ENCODE assay signal across 9 cellular contexts in the genomic region with DNA sequence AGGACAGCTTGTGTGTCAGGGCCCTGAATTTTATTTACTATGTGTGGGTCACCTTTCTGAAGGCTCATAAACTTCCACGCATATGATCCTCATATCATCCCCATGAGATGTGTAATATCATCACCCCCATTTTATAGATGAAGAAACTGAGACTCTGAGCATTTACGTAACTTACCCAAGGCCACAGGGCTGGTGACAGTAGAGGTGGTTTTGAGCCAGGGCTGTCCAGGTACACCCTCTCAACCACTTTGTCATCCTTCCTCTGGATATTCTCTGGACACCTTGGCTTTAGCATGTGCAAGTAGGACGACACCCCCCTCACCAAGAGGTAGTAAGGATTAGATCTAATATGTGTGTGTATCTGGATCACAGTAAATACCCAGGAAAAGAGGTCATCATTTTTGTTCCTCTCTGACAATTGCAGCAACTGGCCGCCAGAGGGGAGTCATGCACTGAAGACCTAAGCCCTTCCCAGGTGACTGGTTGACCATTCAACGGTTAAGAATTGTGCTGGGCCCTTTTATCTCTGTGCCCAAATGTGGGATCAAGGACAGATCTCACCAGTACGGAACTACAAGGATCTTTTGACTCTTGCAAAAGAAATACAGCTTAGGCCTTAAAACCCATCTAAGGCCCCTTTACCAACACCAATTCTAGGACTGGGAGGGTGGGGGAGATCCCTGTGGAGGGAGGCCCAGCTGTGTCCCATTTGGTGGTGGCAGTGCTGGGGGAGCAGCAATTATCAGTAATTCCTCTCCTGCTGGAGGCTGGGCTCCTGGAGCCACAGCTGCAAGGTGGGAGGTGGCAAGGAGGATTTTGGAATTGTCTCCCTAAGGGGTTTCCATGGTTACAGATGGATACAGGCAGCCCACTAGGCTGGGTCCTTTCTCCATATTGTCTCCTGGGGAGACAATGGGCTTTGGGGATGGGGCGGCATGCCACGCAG. TPM values are rescaled to one million over a fixed set of nuclear protein-coding genes. Genes with fewer than 3 reads are reported as not detected.
DNase-seq lines count a peak whose midpoint lies in the region; ATAC-seq and TF ChIP-seq lines count a peak whose summit lies in the region.
"Had no signal": no experiment of that assay in that cellular context is flagged by ENCODE, and none has a peak within 500 bp of the region (broad histone marks: within the 10 kb centered on the region; RNA-seq: fewer than 3 reads in every experiment).

No MANE protein-coding gene starts in this region.

- CTCF ChIA-PET in HEK293T (lab: Yijun Ruan, JAX), result interaction anchor here (0.6 to 4.4 kb wide), 10 partner anchors 8 to 117 kb away, joined by 3 to 51 read pairs (median 4); no protein-coding TSS in a partner anchor
- CTCF ChIA-PET in activated CD8-positive, alpha-beta T cell treated with anti-CD3 and anti-CD28 coated beads for 36 hours (lab: Charles Lee), result interaction anchor here (0.6 to 19.3 kb wide), 38 partner anchors 9 to 140 kb away, joined by 3 to 927 read pairs (median 5); a partner anchor contains a TSS

- H3K79me1 ChIP-seq in mesenchymal stem cell (replicated peaks; ENCODE audit: low read length, poor library complexity, severe bottlenecking), result no peaks in the 10 kb centered on the region

- no peaks in the 10 kb centered on the region for H3K36me3 ChIP-seq in BLaER1
- no peaks in the 10 kb centered on the region for H3K36me3 ChIP-seq in mesenchymal stem cell (ENCODE audit: control insufficient read depth in 1 of 2, insufficient read depth in 2 of 2, low read depth in 1 of 2, low read length in 2 of 2)

- no peaks in the 10 kb centered on the region for H3K27me3 Mint-ChIP-seq in activated CD8-positive, alpha-beta T cell treated with anti-CD3 and anti-CD28 coated beads for 36 hours
- no peaks in the 10 kb centered on the region for H3K27me3 Mint-ChIP-seq in effector memory CD8-positive, alpha-beta T cell
- H3K27me3 Mint-ChIP-seq: stimulated activated naive CD8-positive, alpha-beta T cell treated with anti-CD3 and anti-CD28 coated beads, Interleukin-15, Interleukin-2, amounts not matched to agents 100 ng/mL and 50 ng/mL, for 24 hours had no signal

- no peaks in the 10 kb centered on the region for H3K9me3 Mint-ChIP-seq in activated CD8-positive, alpha-beta T cell treated with anti-CD3 and anti-CD28 coated beads for 36 hours
- no peaks in the 10 kb centered on the region for H3K9me3 Mint-ChIP-seq in effector memory CD8-positive, alpha-beta T cell
- no peaks in the 10 kb centered on the region for H3K9me3 Mint-ChIP-seq in stimulated activated effector memory CD8-positive, alpha-beta T cell treated with anti-CD3 and anti-CD28 coated beads, Interleukin-12 subunit alpha, Interleukin-12 subunit beta, amount 100 ng/mL, for 72 hours
- H3K9me3 Mint-ChIP-seq: stimulated activated naive CD8-positive, alpha-beta T cell treated with anti-CD3 and anti-CD28 coated beads, Interleukin-15, Interleukin-2, amounts not matched to agents 100 ng/mL and 50 ng/mL, for 24 hours had no signal

- H3K4me2 ChIP-seq in BLaER1 (peak overlapping the region; percentile 67), mesenchymal stem cell (ENCODE audit: low read length, poor library complexity, severe bottlenecking) (no peak overlapping the region)

- POLR2A ChIA-PET in HEK293T (lab: Yijun Ruan, JAX), result interaction anchor here (0.9 to 1.5 kb wide), 5 partner anchors 9 to 93 kb away, joined by 3 to 5 read pairs (median 4); no protein-coding TSS in a partner anchor
- POLR2A ChIA-PET in activated CD8-positive, alpha-beta T cell treated with anti-CD3 and anti-CD28 coated beads for 36 hours (lab: Charles Lee), result interaction anchor here (0.7 to 3.6 kb wide), 11 partner anchors 10 to 149 kb away, joined by 3 to 21 read pairs (median 4); a partner anchor contains a TSS

- H2AK5ac ChIP-seq in mesenchymal stem cell (ENCODE audit: low read length, severe bottlenecking), result no peak overlapping the region

- H3K27ac Mint-ChIP-seq in activated CD8-positive, alpha-beta T cell treated with anti-CD3 and anti-CD28 coated beads for 36 hours, result no peak overlapping the region
- H3K27ac Mint-ChIP-seq in effector memory CD8-positive, alpha-beta T cell, result peak overlapping the region in 1 of 2 donors; percentile 13
- H3K27ac Mint-ChIP-seq in stimulated activated effector memory CD8-positive, alpha-beta T cell treated with anti-CD3 and anti-CD28 coated beads, Interleukin-12 subunit alpha, Interleukin-12 subunit beta, amount 100 ng/mL, for 72 hours, result no peak overlapping the region
- H3K27ac Mint-ChIP-seq: stimulated activated naive CD8-positive, alpha-beta T cell treated with anti-CD3 and anti-CD28 coated beads, Interleukin-15, Interleukin-2, amounts not matched to agents 100 ng/mL and 50 ng/mL, for 24 hours had no signal

- WGBS in mesenchymal stem cell, result 57% methylated on average over 6 of the region's 8 CpGs

- no peak overlapping the region for H2BK5ac ChIP-seq in mesenchymal stem cell (ENCODE audit: low read depth, low read length, poor library complexity, severe bottlenecking)

- H2AFZ ChIP-seq in mesenchymal stem cell (ENCODE audit: low read depth, low read length), result no peak overlapping the region

- no peak overlapping the region for H3K4me3 Mint-ChIP-seq in activated CD8-positive, alpha-beta T cell treated with anti-CD3 and anti-CD28 coated beads for 36 hours
- no peak overlapping the region for H3K4me3 Mint-ChIP-seq in effector memory CD8-positive, alpha-beta T cell
- no peak overlapping the region for H3K4me3 Mint-ChIP-seq in stimulated activated effector memory CD8-positive, alpha-beta T cell treated with anti-CD3 and anti-CD28 coated beads, Interleukin-12 subunit alpha, Interleukin-12 subunit beta, amount 100 ng/mL, for 72 hours
- H3K4me3 Mint-ChIP-seq: stimulated activated naive CD8-positive, alpha-beta T cell treated with anti-CD3 and anti-CD28 coated beads, Interleukin-15, Interleukin-2, amounts not matched to agents 100 ng/mL and 50 ng/mL, for 24 hours had no signal

- DNase-seq in HEK293T (ENCODE audit: extremely low spot score) (peak; percentile 74), NCI-H69 (lab: John Stamatoyannopoulos, UW) (peak; percentile 79), mesenchymal stem cell (peak; percentile 85)
- DNase-seq in activated CD8-positive, alpha-beta T cell treated with anti-CD3 and anti-CD28 coated beads for 36 hours, result peak; percentile 85
- DNase-seq in effector memory CD8-positive, alpha-beta T cell, result peak; percentile 60 to 67 (median 60)
- peak; percentile 49 to 80 for DNase-seq in stimulated activated effector memory CD8-positive, alpha-beta T cell treated with anti-CD3 and anti-CD28 coated beads, Interleukin-12 subunit alpha, Interleukin-12 subunit beta, amount 100 ng/mL, for 72 hours (ENCODE audit: low spot score in 2 of 2)

- no peak overlapping the region for H3K4ac ChIP-seq in mesenchymal stem cell (ENCODE audit: low read depth in 1 of 2, low read length in 2 of 2)

- TF ChIP-seq CTCF in activated CD8-positive, alpha-beta T cell treated with anti-CD3 and anti-CD28 coated beads for 36 hours (IDR thresholded peaks at IDR 0.05), result peak; percentile 96

- H4K91ac ChIP-seq in mesenchymal stem cell (ENCODE audit: low read length), result peak overlapping the region; percentile 49

- no peaks in the 10 kb centered on the region for H3K36me3 Mint-ChIP-seq in activated CD8-positive, alpha-beta T cell treated with anti-CD3 and anti-CD28 coated beads for 36 hours (ENCODE audit: low read depth)
- H3K36me3 Mint-ChIP-seq in effector memory CD8-positive, alpha-beta T cell (ENCODE audit: insufficient read depth), result no peaks in the 10 kb centered on the region
- no peaks in the 10 kb centered on the region for H3K36me3 Mint-ChIP-seq in stimulated activated effector memory CD8-positive, alpha-beta T cell treated with anti-CD3 and anti-CD28 coated beads, Interleukin-12 subunit alpha, Interleukin-12 subunit beta, amount 100 ng/mL, for 72 hours

- H3K9ac ChIP-seq in BLaER1, result no peak overlapping the region
- peak overlapping the region; percentile 46 for H3K9ac ChIP-seq in mesenchymal stem cell (ENCODE audit: low read length)

- ATAC-seq in activated CD8-positive, alpha-beta T cell treated with anti-CD3 and anti-CD28 coated beads for 36 hours, result peak; percentile 52
- peak; percentile 17 for ATAC-seq in effector memory CD8-positive, alpha-beta T cell (replicated peaks)
- ATAC-seq in stimulated activated effector memory CD8-positive, alpha-beta T cell treated with anti-CD3 and anti-CD28 coated beads, Interleukin-12 subunit alpha, Interleukin-12 subunit beta, amount 100 ng/mL, for 72 hours, result peak; percentile 59
- no peak for ATAC-seq in GM18520 (IDR thresholded peaks at IDR 0.05; ENCODE audit: unreplicated experiment)

- H3K4me1 Mint-ChIP-seq in activated CD8-positive, alpha-beta T cell treated with anti-CD3 and anti-CD28 coated beads for 36 hours (ENCODE audit: low read depth), result peaks cover 3% of the 10 kb centered on the region
- peaks cover 5 to 7% of the 10 kb centered on the region in 2 donors for H3K4me1 Mint-ChIP-seq in effector memory CD8-positive, alpha-beta T cell (ENCODE audit: low read depth in 2 of 2)
- peaks cover 11% of the 10 kb centered on the region for H3K4me1 Mint-ChIP-seq in stimulated activated effector memory CD8-positive, alpha-beta T cell treated with anti-CD3 and anti-CD28 coated beads, Interleukin-12 subunit alpha, Interleukin-12 subunit beta, amount 100 ng/mL, for 72 hours

- H3K27me3 ChIP-seq in BLaER1 (no peaks in the 10 kb centered on the region), mesenchymal stem cell (ENCODE audit: control insufficient read depth in 1 of 2, insufficient read depth in 1 of 2, low read length in 2 of 2) (no peaks in the 10 kb centered on the region)

- peak overlapping the region in 1 of 2 experiments; percentile 86 for H2BK12ac ChIP-seq in mesenchymal stem cell (ENCODE audit: low read length in 2 of 2)

- intact Hi-C loops in activated CD8-positive, alpha-beta T cell treated with anti-CD3 and anti-CD28 coated beads for 36 hours (cut with micrococcal nuclease), result loop anchor here (1.0 kb wide), 1 partner anchor 93 kb away; no protein-coding TSS in a partner anchor

- H3K4me3 ChIP-seq in BLaER1 (no peak overlapping the region), mesenchymal stem cell (ENCODE audit: insufficient read depth in 1 of 2, low read depth in 1 of 2, low read length in 2 of 2) (no peak overlapping the region)

- H2BK120ac ChIP-seq in mesenchymal stem cell (ENCODE audit: low read depth, low read length), result no peak overlapping the region

- H3K9me3 ChIP-seq in BLaER1 (no peaks in the 10 kb centered on the region), mesenchymal stem cell (ENCODE audit: control insufficient read depth, low read length) (no peaks in the 10 kb centered on the region)

- H3K27ac ChIP-seq in BLaER1 (peak overlapping the region; percentile 61), mesenchymal stem cell (ENCODE audit: low read length, poor library complexity, severe bottlenecking) (no peak overlapping the region)

- no peak overlapping the region for H2BK15ac ChIP-seq in mesenchymal stem cell (ENCODE audit: low read depth, poor library complexity, severe bottlenecking)

- H3K4me1 ChIP-seq in BLaER1 (peaks cover 75% of the 10 kb centered on the region), mesenchymal stem cell (ENCODE audit: control insufficient read depth, insufficient read depth, low read depth, low read length) (peaks cover 3% of the 10 kb centered on the region)

- peak overlapping the region; percentile 72 for H4K8ac ChIP-seq in mesenchymal stem cell (ENCODE audit: low read length)

- H3K14ac ChIP-seq in mesenchymal stem cell (ENCODE audit: low read length in 2 of 2), result no peak overlapping the region

- no peaks in the 10 kb centered on the region for H4K20me1 ChIP-seq in BLaER1

- peak overlapping the region in 1 of 2 experiments; percentile 56 for H3K18ac ChIP-seq in mesenchymal stem cell (ENCODE audit: low read depth in 1 of 2, low read length in 2 of 2)

- H3K23ac ChIP-seq in mesenchymal stem cell (ENCODE audit: low read length in 2 of 2), result no peak overlapping the region

RNA-seq across cellular contexts. Expression of a gene that starts 13.7 kb away (rescaled TPM):
- 10 to 100 TPM; 23.7 to 25.3 TPM for total RNA-seq in activated CD8-positive, alpha-beta T cell treated with anti-CD3 and anti-CD28 coated beads for 36 hours
- polyA plus RNA-seq in mesenchymal stem cell (2013, experiment 1 of 2), result 0.59 TPM
- polyA plus RNA-seq in mesenchymal stem cell (2013, experiment 2 of 2), result 0.44 TPM

RNA-seq across cellular contexts. Expression of a gene that starts 14.6 kb away (rescaled TPM):
- 10 to 100 TPM; 70.4 to 74.3 TPM for total RNA-seq in activated CD8-positive, alpha-beta T cell treated with anti-CD3 and anti-CD28 coated beads for 36 hours
- 497 TPM for polyA plus RNA-seq in mesenchymal stem cell (2013, experiment 1 of 2)
- 504 TPM for polyA plus RNA-seq in mesenchymal stem cell (2013, experiment 2 of 2)
